Comparison of ENCODE assay signal across 3 cellular contexts in the genomic region with DNA sequence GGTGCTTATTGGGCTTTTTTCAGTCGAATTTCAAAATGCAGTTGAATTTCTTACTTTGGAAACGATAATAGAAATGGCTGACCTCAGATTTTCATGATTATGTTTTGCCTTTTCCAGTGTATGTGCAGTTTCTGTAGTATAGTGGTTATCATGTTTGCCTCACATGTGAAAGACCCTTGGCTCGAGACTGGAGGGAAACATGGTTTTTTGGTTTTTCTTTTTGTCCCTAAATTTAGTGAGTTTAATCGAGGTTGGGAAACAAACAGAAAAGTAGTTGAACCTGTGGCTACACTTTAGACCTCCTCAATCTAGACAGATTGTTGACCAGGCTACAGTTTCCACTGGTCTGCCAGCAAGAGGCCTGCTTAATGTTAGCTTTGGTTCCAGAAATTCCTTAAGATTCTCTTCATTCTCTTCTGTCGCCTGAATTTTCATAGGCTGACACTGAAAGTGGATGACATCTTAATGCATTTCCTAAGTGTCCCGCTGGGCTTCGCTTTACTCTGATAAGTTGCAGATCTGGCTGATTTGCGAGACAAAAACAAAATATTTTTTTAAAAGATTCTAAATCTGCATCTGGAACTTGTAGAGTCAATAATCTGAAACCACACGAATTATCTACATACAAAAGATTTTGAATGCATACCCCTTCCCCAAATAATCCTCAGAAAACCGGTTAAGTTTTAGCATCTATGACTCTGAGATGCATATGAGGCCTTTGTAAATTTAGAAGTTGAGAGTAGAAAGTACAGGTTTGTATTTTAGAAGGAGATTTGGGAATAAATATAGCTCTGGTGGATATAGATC. TPM values are rescaled to one million over a fixed set of nuclear protein-coding genes. Genes with fewer than 3 reads are reported as not detected.
"Had no signal": no experiment of that assay in that cellular context is flagged by ENCODE, and none has a peak within 500 bp of the region (broad histone marks: within the 10 kb centered on the region; RNA-seq: fewer than 3 reads in every experiment).

No MANE protein-coding gene starts in this region.

RNA-seq across cellular contexts. Expression of a gene that starts 14.7 kb away (rescaled TPM):
- polyA plus RNA-seq: adrenal gland, right cardiac atrium, spleen had no signal

RNA-seq across cellular contexts. Expression of a gene that starts 58.9 kb away (rescaled TPM):
- polyA plus RNA-seq: adrenal gland, right cardiac atrium, spleen had no signal
